Comparison of ENCODE assay signal across 8 cellular contexts in the genomic region with DNA sequence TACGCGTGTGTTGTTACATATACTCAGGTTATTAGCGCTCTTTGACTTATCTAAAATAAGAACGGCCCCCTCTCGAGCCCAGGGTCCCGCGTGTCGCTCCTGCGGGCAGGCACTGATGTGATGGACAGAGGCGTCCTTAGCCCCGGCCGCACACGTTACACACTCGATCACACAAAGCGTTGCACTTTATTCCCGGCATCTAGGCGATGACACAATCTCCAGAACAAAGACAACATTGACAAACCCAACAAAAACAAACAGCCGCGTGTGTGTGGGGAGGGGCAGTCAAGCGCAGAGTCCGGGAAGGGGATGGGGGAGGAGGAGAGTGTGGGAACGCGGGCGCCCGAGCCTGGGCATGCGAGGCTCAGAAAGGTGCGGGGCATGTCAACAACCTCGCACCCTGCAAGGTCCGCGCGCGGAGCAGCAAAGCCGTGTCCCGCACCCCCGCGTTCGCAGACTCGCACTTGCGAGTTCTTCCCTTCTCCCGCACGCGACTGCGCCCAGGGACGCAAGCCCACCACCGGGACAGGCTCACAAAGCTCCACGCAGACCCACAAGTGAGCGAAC. TPM values are rescaled to one million over a fixed set of nuclear protein-coding genes. Genes with fewer than 3 reads are reported as not detected.
DNase-seq lines count a peak whose midpoint lies in the region; ATAC-seq and TF ChIP-seq lines count a peak whose summit lies in the region.

No MANE protein-coding gene starts in this region.

- no peaks in the 10 kb centered on the region for H3K36me3 ChIP-seq in ovary

- no peaks in the 10 kb centered on the region for H3K27me3 ChIP-seq in ovary

- peak overlapping the region; percentile 63 for H3K4me3 ChIP-seq in ovary

- peak; percentile 60 for DNase-seq in DMS153 treated with DMSO at 0.1 percent for 48 hours (lab: John Stamatoyannopoulos, UW; ENCODE audit: unreplicated experiment)
- DNase-seq in NCI-H2029 (lab: John Stamatoyannopoulos, UW) = peak; percentile 63
- DNase-seq in amygdala (lab: John Stamatoyannopoulos, UW) = peak in 55 of 56 donors; percentile 51 to 94 (median 84)
- DNase-seq in left cardiac atrium = peak; percentile 77
- peak in 4 of 5 donors; percentile 23 to 61 (median 52) for DNase-seq in ovary
- DNase-seq in NK-92 treated with Interleukin-12 subunit alpha and Interleukin-12 subunit beta, amount 100 ng/mL, for 24 hours (lab: John Stamatoyannopoulos, UW) = no peak

- intact Hi-C loops in left cardiac atrium (cut with DNase I) (loop anchor here in 1 of 2 donors (5.0 kb wide), 1 partner anchor 35 kb away; no protein-coding TSS in a partner anchor), ovary (cut with DNase I) (loop anchor here in 2 of 4 donors (5.0 kb wide), 1 partner anchor 35 kb away; no protein-coding TSS in a partner anchor)

- 0% methylated on average over 47 of the region's 47 CpGs for WGBS in ovary, 3 donors

- peak overlapping the region in 1 of 2 donors; percentile 33 for H3K27ac ChIP-seq in ovary

- no peak for TF ChIP-seq POLR2A in ovary (IDR thresholded peaks at IDR 0.05)

- H3K9me3 ChIP-seq in ovary = no peaks in the 10 kb centered on the region

- H3K4me1 ChIP-seq in ovary (ENCODE audit: insufficient read depth) = peaks cover 15% of the 10 kb centered on the region

- TF ChIP-seq CTCF in ovary (IDR thresholded peaks at IDR 0.05) = no peak

- peak; percentile 54 for TF ChIP-seq EP300 in ovary (IDR thresholded peaks at IDR 0.05)

- ATAC-seq in left cardiac atrium (peak; percentile 13 to 26), HG02885 (IDR thresholded peaks at IDR 0.05; ENCODE audit: poor library complexity, unreplicated experiment) (no peak), HG02840 (IDR thresholded peaks at IDR 0.05; ENCODE audit: low FRiP score, unreplicated experiment) (no peak)

RNA-seq across cellular contexts. Expression of gene EFNA1, which starts 0.5 kb away (rescaled TPM):
- total RNA-seq in left cardiac atrium = 10 to 100 TPM; 33.3 to 39.1 TPM
- total RNA-seq in ovary = 10 to 100 TPM; 12.1 to 51.6 (median 16.6) TPM
- polyA plus RNA-seq in ovary = 10 to 100 TPM; 18.6 to 27.3 TPM

RNA-seq across cellular contexts. Expression of gene SLC50A1, which starts 8.5 kb away (rescaled TPM):
- total RNA-seq in left cardiac atrium (10 to 100 TPM; 12.2 to 13.0 TPM), ovary (10 to 100 TPM; 10.8 to 31.4 (median 16.8) TPM)
- polyA plus RNA-seq in ovary = 10 to 100 TPM; 19.7 to 50.2 TPM

RNA-seq across cellular contexts. Expression of gene DPM3, which starts 13.1 kb away (rescaled TPM):
- total RNA-seq in left cardiac atrium = 10 to 100 TPM; 65.8 to 78.6 TPM
- 100 to 1,000 TPM in 1 of 7 donors, 10 to 100 TPM in 6; 59.3 to 126 (median 85.5) TPM for total RNA-seq in ovary
- 100 to 1,000 TPM in 1 of 2 donors, under 1 TPM in 1; 0.70 to 168 TPM for polyA plus RNA-seq in ovary

RNA-seq across cellular contexts. Expression of gene KRTCAP2, which starts 45.9 kb away (rescaled TPM):
- 100 to 1,000 TPM; 143 to 156 TPM for total RNA-seq in left cardiac atrium
- 100 to 1,000 TPM in 6 of 7 donors, 10 to 100 TPM in 1; 96.5 to 209 (median 158) TPM for total RNA-seq in ovary
- polyA plus RNA-seq in ovary = 100 to 1,000 TPM; 219 to 499 TPM

RNA-seq across cellular contexts. Expression of gene TRIM46, which starts 46.5 kb away (rescaled TPM):
- total RNA-seq in left cardiac atrium (under 1 TPM; 0.15 to 0.21 TPM), ovary (under 1 TPM in 6 of 7 donors, not detected in 1; 0.12 to 0.87 (median 0.54) TPM)
- polyA plus RNA-seq in ovary = under 1 TPM; 0.12 to 0.24 TPM

Comparison
In these comparisons a context has a peak if more than half of its experiments do, and no peak if none do; other contexts are left out.
1. ATAC-seq: peak in left cardiac atrium (2 of 2); none in HG02885 (single experiment) and HG02840 (single experiment).